Comparison of ENCODE assay signal across 17 cellular contexts in the genomic region with DNA sequence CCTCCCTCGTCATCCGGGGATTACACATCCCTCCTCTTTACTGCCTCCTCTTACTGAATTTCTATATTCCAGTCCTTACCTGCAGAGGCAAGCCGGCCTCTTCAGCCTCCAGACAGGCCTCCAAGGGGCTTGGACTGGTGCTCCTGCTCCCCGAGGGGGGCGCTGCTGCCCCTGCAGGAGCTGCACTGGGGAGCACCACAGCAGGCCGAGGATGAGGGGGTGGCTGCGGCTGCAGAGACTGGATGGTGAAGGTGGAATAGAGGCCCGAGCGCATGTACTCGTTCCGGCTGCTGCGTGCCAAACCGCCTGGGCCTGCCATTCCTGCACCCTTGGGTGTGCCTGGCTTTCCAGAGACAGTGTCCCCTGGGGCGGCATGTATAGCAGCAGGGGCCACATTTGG.
"Had no signal": no experiment of that assay in that cellular context is flagged by ENCODE, and none has a peak within 500 bp of the region (broad histone marks: within the 10 kb centered on the region; RNA-seq: fewer than 3 reads in every experiment).

No MANE protein-coding gene starts in this region.

- DNase-seq: dorsolateral prefrontal cortex; effector CD8-positive, alpha-beta T cell; heart left ventricle; hippocampal formation; kidney glomerular epithelial cell; mesendoderm; naive thymus-derived CD8-positive, alpha-beta T cell; psoas muscle; retina; right lobe of liver; stimulated activated CD4-positive, alpha-beta T cell treated with anti-CD3 and anti-CD28 coated beads, Interleukin-4, amount 100 ng/mL, for 1 hour; stimulated activated CD8-positive, alpha-beta memory T cell treated with anti-CD3 and anti-CD28 coated beads, Interleukin-4, amount 100 ng/mL, for 48 hours; tibial artery; uterus had no signal

- ATAC-seq: esophagus mucosa; heart left ventricle; naive thymus-derived CD8-positive, alpha-beta T cell; psoas muscle; stimulated activated effector memory CD8-positive, alpha-beta T cell treated with anti-CD3 and anti-CD28 coated beads, Interleukin-12 subunit alpha, Interleukin-12 subunit beta, amount 100 ng/mL, for 72 hours had no signal

- H3K27ac Mint-ChIP-seq: stimulated activated effector memory CD8-positive, alpha-beta T cell treated with anti-CD3 and anti-CD28 coated beads, Interleukin-12 subunit alpha, Interleukin-12 subunit beta, amount 100 ng/mL, for 72 hours had no signal

- H3K9me3 Mint-ChIP-seq: stimulated activated effector memory CD8-positive, alpha-beta T cell treated with anti-CD3 and anti-CD28 coated beads, Interleukin-12 subunit alpha, Interleukin-12 subunit beta, amount 100 ng/mL, for 72 hours; stimulated activated naive CD8-positive, alpha-beta T cell treated with anti-CD3 and anti-CD28 coated beads, Interleukin-15, Interleukin-2, amounts not matched to agents 100 ng/mL and 50 ng/mL, for 24 hours had no signal

- H3K27me3 Mint-ChIP-seq: naive thymus-derived CD8-positive, alpha-beta T cell; stimulated activated naive CD8-positive, alpha-beta T cell treated with anti-CD3 and anti-CD28 coated beads, Interleukin-15, Interleukin-2, amounts not matched to agents 100 ng/mL and 50 ng/mL, for 24 hours had no signal

- H3K4me3 Mint-ChIP-seq: stimulated activated effector memory CD8-positive, alpha-beta T cell treated with anti-CD3 and anti-CD28 coated beads, Interleukin-12 subunit alpha, Interleukin-12 subunit beta, amount 100 ng/mL, for 72 hours had no signal
